ENCODE assay signal across 8 cellular contexts in genomic region chr6:123380257-123380656, GRCh38.
DNase-seq lines count a peak whose midpoint lies in the region; ATAC-seq and TF ChIP-seq lines count a peak whose summit lies in the region.

No MANE protein-coding gene starts in this region.

- TF ChIP-seq CTCF in hepatocyte (IDR thresholded peaks at IDR 0.05; ENCODE audit: poor library complexity) (peak; percentile 63), spleen (IDR thresholded peaks at IDR 0.05 in 8 of 11, conservative IDR thresholded peaks at IDR 0.05 in 3 of 11) (no peak)

- no peaks in the 10 kb centered on the region for H4K20me1 ChIP-seq in hepatocyte (ENCODE audit: insufficient read depth, poor library complexity, severe bottlenecking)

- H3K27ac ChIP-seq in hepatocyte, result no peak overlapping the region
- H3K27ac ChIP-seq in spleen, result no peak overlapping the region

- ATAC-seq in GM18502 (IDR thresholded peaks at IDR 0.05; ENCODE audit: poor library complexity, unreplicated experiment) (peak; percentile 66), GM21423 (IDR thresholded peaks at IDR 0.05; ENCODE audit: unreplicated experiment) (no peak)

- H3K27me3 ChIP-seq in hepatocyte (no peaks in the 10 kb centered on the region), spleen (replicated peaks in 1 of 7) (no peaks in the 10 kb centered on the region)

- no peaks in the 10 kb centered on the region for H3K4me1 ChIP-seq in hepatocyte (ENCODE audit: insufficient read depth)
- H3K4me1 ChIP-seq in spleen, result no peaks in the 10 kb centered on the region

- no peak for TF ChIP-seq POLR2A in spleen (IDR thresholded peaks at IDR 0.05)

- H3K36me3 ChIP-seq in hepatocyte (replicated peaks; ENCODE audit: insufficient read depth, low read depth) (no peaks in the 10 kb centered on the region), spleen (no peaks in the 10 kb centered on the region)

- H3K4me3 ChIP-seq in hepatocyte, result no peak overlapping the region
- H3K4me3 ChIP-seq in spleen, result no peak overlapping the region

- no peaks in the 10 kb centered on the region for H3K79me2 ChIP-seq in hepatocyte

- H3K9me2 ChIP-seq in hepatocyte (replicated peaks; ENCODE audit: insufficient read depth), result no peaks in the 10 kb centered on the region

- no peaks in the 10 kb centered on the region for H3K9me3 ChIP-seq in hepatocyte (ENCODE audit: low read depth)
- H3K9me3 ChIP-seq in spleen, result no peaks in the 10 kb centered on the region

- no peak overlapping the region for H3K4me2 ChIP-seq in hepatocyte

- 16% methylated on average over 5 of the region's 5 CpGs for WGBS in hepatocyte (ENCODE audit: low lambda C conversion rate, missing lambda C conversion rate)
- 34 to 42% (median 36%) methylated on average over 5 of the region's 5 CpGs for WGBS in spleen, 5 donors

- no peak overlapping the region for H2AFZ ChIP-seq in hepatocyte

- DNase-seq in LoVo (ENCODE audit: low spot score) (peak; percentile 5), RKO (ENCODE audit: low spot score) (peak; percentile 63), hepatocyte (ENCODE audit: low spot score) (peak; percentile 60), activated gamma-delta T cell treated with Interleukin-2 at 50 U/mL for 16 hours (no peak), spleen (no peak)
- DNase-seq in effector CD4-positive, alpha-beta T cell, result no peak

- intact Hi-C loops in spleen (cut with DNase I; ENCODE audit: low total_unique reads), result no loop called here

Comparison
In these comparisons a context has a peak if more than half of its experiments do, and no peak if none do; other contexts are left out.
1. DNase-seq: peak in LoVo (single experiment), RKO (single experiment) and hepatocyte (single experiment); none in activated gamma-delta T cell treated with Interleukin-2 at 50 U/mL for 16 hours (single experiment), effector CD4-positive, alpha-beta T cell (single experiment) and spleen (single experiment).